ENCODE assay signal across 19 cellular contexts in the genomic region with DNA sequence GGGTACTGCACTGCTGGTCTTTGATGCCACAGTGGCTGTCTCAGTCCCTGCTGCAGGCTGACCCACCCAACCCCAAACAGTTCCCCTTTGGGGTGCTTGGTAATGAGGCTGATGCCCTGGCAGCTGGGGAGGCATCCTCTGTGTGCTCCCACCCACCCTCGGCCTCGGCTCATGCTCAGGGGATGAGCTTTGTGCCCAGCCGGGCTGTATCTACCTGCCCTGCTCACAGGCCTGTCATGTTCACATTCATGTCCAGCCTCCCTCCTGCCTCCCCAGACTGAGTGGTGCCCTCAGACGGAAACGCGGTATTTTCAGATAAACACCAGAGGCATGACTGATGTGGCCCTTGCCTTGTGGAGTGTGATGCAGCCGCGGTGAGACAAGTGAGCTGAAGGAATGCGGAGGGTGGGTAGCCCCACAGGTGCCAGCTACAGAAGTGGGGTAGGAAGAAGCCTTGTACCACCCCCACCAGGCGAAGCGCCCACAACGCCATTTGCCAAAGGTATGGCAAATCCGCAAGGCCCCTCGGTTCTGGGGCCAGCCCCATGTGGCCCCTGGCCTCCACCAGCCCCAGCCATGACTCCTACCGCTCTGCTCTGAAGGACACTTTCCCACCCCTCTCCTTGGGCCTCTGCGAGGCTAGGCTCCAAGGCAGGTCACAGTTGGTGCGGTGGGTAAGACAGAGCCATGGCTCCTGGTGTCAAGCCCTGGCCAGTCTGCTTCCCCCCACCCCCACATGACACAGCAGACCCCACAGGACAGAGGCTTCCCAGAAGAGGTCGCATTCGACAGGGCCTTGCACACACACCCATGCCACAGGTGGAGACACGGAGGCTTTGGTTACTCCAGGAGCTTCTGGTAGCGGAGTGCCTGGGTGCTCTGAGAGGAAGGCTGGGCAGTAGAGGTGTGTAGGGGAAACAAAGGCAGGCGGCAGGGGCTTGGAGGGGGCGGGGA. TPM values are rescaled to one million over a fixed set of nuclear protein-coding genes. Genes with fewer than 3 reads are reported as not detected.
A peak's percentile ranks its signal among the peaks of the same experiment; 100 is the strongest.
DNase-seq lines count a peak whose midpoint lies in the region; ATAC-seq, FAIRE-seq and TF ChIP-seq lines count a peak whose summit lies in the region.
"Had no signal": no experiment of that assay in that cellular context is flagged by ENCODE, and none has a peak within 500 bp of the region (broad histone marks: within the 10 kb centered on the region; RNA-seq: fewer than 3 reads in every experiment).

No MANE protein-coding gene starts in this region.

- H3K4me3 Mint-ChIP-seq in T-helper 17 cell = peak overlapping the region; percentile 52
- H3K4me3 Mint-ChIP-seq in CD8-positive, alpha-beta T cell = no peak overlapping the region
- H3K4me3 Mint-ChIP-seq: activated B cell treated with CpG ODN at 0.5 μM for 24 hours; activated CD8-positive, alpha-beta memory T cell treated with anti-CD3 and anti-CD28 coated beads, Interleukin-2, amount 10 ng/mL, durations not matched to agents 7 days and 5 days; activated naive CD8-positive, alpha-beta T cell treated with anti-CD3 and anti-CD28 coated beads, Interleukin-2, amount 10 ng/mL, durations not matched to agents 7 days and 5 days had no signal

- no peak overlapping the region for H3K27ac Mint-ChIP-seq in T-helper 17 cell
- no peak overlapping the region for H3K27ac Mint-ChIP-seq in CD8-positive, alpha-beta T cell
- H3K27ac Mint-ChIP-seq: activated B cell treated with CpG ODN at 0.5 μM for 24 hours; activated CD8-positive, alpha-beta memory T cell treated with anti-CD3 and anti-CD28 coated beads, Interleukin-2, amount 10 ng/mL, durations not matched to agents 7 days and 5 days; activated naive CD8-positive, alpha-beta T cell treated with anti-CD3 and anti-CD28 coated beads, Interleukin-2, amount 10 ng/mL, durations not matched to agents 7 days and 5 days had no signal

- peaks cover 8% of the 10 kb centered on the region for H3K4me1 Mint-ChIP-seq in T-helper 17 cell
- peaks cover 17% of the 10 kb centered on the region for H3K4me1 Mint-ChIP-seq in CD8-positive, alpha-beta T cell (ENCODE audit: low read depth)

- DNase-seq in T-helper 17 cell = no peak
- DNase-seq in HepG2 (ENCODE audit: low spot score) = peak; percentile 48
- DNase-seq in activated effector memory CD4-positive, alpha-beta T cell treated with Interleukin-2 at 50 U/mL for 16 hours = no peak
- DNase-seq in AG20443 (ENCODE audit: low spot score) = no peak
- no peak for DNase-seq in Right ventricle myocardium superior
- DNase-seq in CD8-positive, alpha-beta T cell = no peak
- DNase-seq: CD4-positive, CD25-positive, alpha-beta regulatory T cell; central memory CD4-positive, alpha-beta T cell; H7; RPMI8226; SK-N-SH; testis had no signal

- WGBS in HepG2 (ENCODE audit: low lambda C conversion rate) = 38% methylated on average over 10 of the region's 23 CpGs

- H3K4me3 ChIP-seq in BLaER1 treated with 17β-estradiol and CSF1 and Interleukin-3, amounts not matched to agents 10 nM and 100 nM = no peak overlapping the region
- H3K4me3 ChIP-seq in HepG2 (replicated peaks in 1 of 3; ENCODE audit: insufficient read depth in 1 of 3, low read depth in 2 of 3, low read length in 3 of 3) = no peak overlapping the region
- no peak overlapping the region for H3K4me3 ChIP-seq in CD8-positive, alpha-beta T cell (ENCODE audit: low read depth, low read length)
- H3K4me3 ChIP-seq: gastrocnemius medialis, prostate gland, testis had no signal

- H3K9me3 ChIP-seq in BLaER1 treated with 17β-estradiol and CSF1 and Interleukin-3, amounts not matched to agents 10 nM and 100 nM (replicated peaks in 1 of 11) = no peaks in the 10 kb centered on the region
- H3K9me3 ChIP-seq in T-helper 17 cell (ENCODE audit: control insufficient read depth, low read length, poor library complexity, severe bottlenecking) = no peaks in the 10 kb centered on the region
- H3K9me3 ChIP-seq in HepG2 (ENCODE audit: low read length) = no peaks in the 10 kb centered on the region
- no peaks in the 10 kb centered on the region for H3K9me3 ChIP-seq in CD8-positive, alpha-beta T cell (ENCODE audit: low read length)
- H3K9me3 ChIP-seq: gastrocnemius medialis, prostate gland, SK-N-SH, testis had no signal

- peaks cover 16 to 90% (median 77%) of the 10 kb centered on the region in 11 experiments; a peak in 21 of 22 replicates for H4K20me1 ChIP-seq in BLaER1 treated with 17β-estradiol and CSF1 and Interleukin-3, amounts not matched to agents 10 nM and 100 nM
- no peaks in the 10 kb centered on the region for H4K20me1 ChIP-seq in HepG2 (ENCODE audit: insufficient read depth, low read length)

- intact Hi-C loops in HepG2 (cut with micrococcal nuclease; ENCODE audit: unreplicated experiment) = loop anchor here (2.0 to 10.0 kb wide), 2 partner anchors 21 to 181 kb away; a partner anchor contains a TSS
- intact Hi-C loops in Right ventricle myocardium superior (cut with DNase I) = loop anchor here (10.0 kb wide), 1 partner anchor 151 kb away; a partner anchor contains a TSS
- intact Hi-C loops in CD8-positive, alpha-beta T cell (cut with DNase I, micrococcal nuclease) = loop anchor here (2.0 kb wide), 2 partner anchors 23 to 589 kb away; no protein-coding TSS in a partner anchor

- peaks cover 44 to 86% (median 59%) of the 10 kb centered on the region in 11 experiments for H3K27me3 ChIP-seq in BLaER1 treated with 17β-estradiol and CSF1 and Interleukin-3, amounts not matched to agents 10 nM and 100 nM
- H3K27me3 ChIP-seq in HepG2 (ENCODE audit: control insufficient read depth in 1 of 2, insufficient read depth in 2 of 2, low read length in 2 of 2) = no peaks in the 10 kb centered on the region
- no peaks in the 10 kb centered on the region for H3K27me3 ChIP-seq in CD8-positive, alpha-beta T cell (ENCODE audit: insufficient read depth, low read length)
- H3K27me3 ChIP-seq: gastrocnemius medialis, testis had no signal

- H3K79me2 ChIP-seq in HepG2 (ENCODE audit: insufficient read depth, low read length) = no peaks in the 10 kb centered on the region

- FAIRE-seq in HepG2 (lab: Jason Lieb, UNC) = no peak

- no peak for TF ChIP-seq EP300 in HepG2 (IDR thresholded peaks at IDR 0.05; ENCODE audit: low read depth in 2 of 2, low read length in 2 of 2)
- no peak for TF ChIP-seq EP300 in HepG2 (CRISPR knock-in tag; IDR thresholded peaks at IDR 0.05; ENCODE audit: borderline replicate concordance)

- no peaks in the 10 kb centered on the region for H3K27me3 Mint-ChIP-seq in T-helper 17 cell
- no peaks in the 10 kb centered on the region for H3K27me3 Mint-ChIP-seq in CD8-positive, alpha-beta T cell (ENCODE audit: low read depth)
- H3K27me3 Mint-ChIP-seq: activated B cell treated with CpG ODN at 0.5 μM for 24 hours; activated CD8-positive, alpha-beta memory T cell treated with anti-CD3 and anti-CD28 coated beads, Interleukin-2, amount 10 ng/mL, durations not matched to agents 7 days and 5 days; activated naive CD8-positive, alpha-beta T cell treated with anti-CD3 and anti-CD28 coated beads, Interleukin-2, amount 10 ng/mL, durations not matched to agents 7 days and 5 days; CD4-positive, CD25-positive, alpha-beta regulatory T cell had no signal

- H2AFZ ChIP-seq in HepG2 (ENCODE audit: low read length) = no peak overlapping the region

- ATAC-seq in T-helper 17 cell (no peak), HepG2 (peak; percentile 39), Right ventricle myocardium superior (ENCODE audit: poor library complexity) (no peak)
- ATAC-seq in CD8-positive, alpha-beta T cell = no peak

- H3K27ac ChIP-seq in 22Rv1 (0 out of 2 replicates have a peak overlapping the region, but pooled peaks have one; percentile 18), HepG2 (ENCODE audit: extremely low read length, insufficient read depth, low read length) (peak overlapping the region; percentile 63)
- H3K27ac ChIP-seq in BLaER1 treated with 17β-estradiol and CSF1 and Interleukin-3, amounts not matched to agents 10 nM and 100 nM = peak overlapping the region in 9 of 11 experiments; percentile 2 to 69 (median 58); a peak in 15 of 22 replicates
- no peak overlapping the region for H3K27ac ChIP-seq in CD8-positive, alpha-beta T cell (ENCODE audit: low read depth, low read length)
- H3K27ac ChIP-seq: prostate gland had no signal

- in situ Hi-C loops in HepG2 (cut with HindIII; ENCODE audit: extremely low pct_ligation_motif_present, low pct_unique_long_range_greater_than_20kb) = no loop called here

- peaks cover 74 to 94% (median 89%) of the 10 kb centered on the region in 10 experiments for H3K4me1 ChIP-seq in BLaER1 treated with 17β-estradiol and CSF1 and Interleukin-3, amounts not matched to agents 10 nM and 100 nM
- H3K4me1 ChIP-seq in HepG2 (ENCODE audit: insufficient read depth, low read length) = peaks cover 59% of the 10 kb centered on the region
- H3K4me1 ChIP-seq in CD8-positive, alpha-beta T cell (ENCODE audit: insufficient read depth, low read length) = peaks cover 45% of the 10 kb centered on the region
- H3K4me1 ChIP-seq: gastrocnemius medialis, prostate gland had no signal

- TF ChIP-seq CTCF in 22Rv1 (IDR thresholded peaks at IDR 0.05) = no peak
- no peak for TF ChIP-seq CTCF in HepG2 (CRISPR knock-in tag; IDR thresholded peaks at IDR 0.05)
- no peak for TF ChIP-seq CTCF in CD8-positive, alpha-beta T cell (IDR thresholded peaks at IDR 0.05)

- H3K9ac ChIP-seq in BLaER1 treated with 17β-estradiol and CSF1 and Interleukin-3, amounts not matched to agents 10 nM and 100 nM = peak overlapping the region in 8 of 11 experiments; percentile 27 to 58 (median 39); a peak in 13 of 22 replicates
- 0 out of 2 replicates have a peak overlapping the region, but pooled peaks have one; percentile 22 for H3K9ac ChIP-seq in HepG2 (ENCODE audit: insufficient read depth, low read depth, low read length)
- H3K9ac ChIP-seq: SK-N-SH had no signal

- TF ChIP-seq POLR2A in HepG2 (IDR thresholded peaks at IDR 0.05; ENCODE audit: insufficient read depth in 1 of 2, low read depth in 2 of 2, low read length in 2 of 2) = no peak

- CTCF ChIA-PET in HepG2 (lab: Yijun Ruan, JAX; ENCODE audit: low intra/inter-chr PET ratio, low total read pairs) = interaction anchor here (3.6 kb wide), 1 partner anchor 23 kb away, joined by 29 read pairs; no protein-coding TSS in a partner anchor
- CTCF ChIA-PET in CD8-positive, alpha-beta T cell (lab: Charles Lee) = interaction anchor here (0.7 to 8.4 kb wide), 16 partner anchors 10 to 1004 kb away, joined by 3 to 205 read pairs (median 4); a partner anchor contains a TSS

- H3K36me3 ChIP-seq in BLaER1 treated with 17β-estradiol and CSF1 and Interleukin-3, amounts not matched to agents 10 nM and 100 nM = peaks cover 20 to 33% (median 28%) of the 10 kb centered on the region in 11 experiments; a peak in 21 of 22 replicates
- H3K36me3 ChIP-seq in HepG2 (replicated peaks in 1 of 2; ENCODE audit: control insufficient read depth in 1 of 2, insufficient read depth in 2 of 2, low read length in 2 of 2) = peaks cover 3 to 12% of the 10 kb centered on the region in 2 experiments; a peak in 4 of 5 replicates
- H3K36me3 ChIP-seq in CD8-positive, alpha-beta T cell (ENCODE audit: insufficient read depth, low read length) = peaks cover 5% of the 10 kb centered on the region
- H3K36me3 ChIP-seq: prostate gland had no signal

- no peak for TF ChIP-seq RAD21 in HepG2 (CRISPR knock-in tag; IDR thresholded peaks at IDR 0.05)

- POLR2A ChIA-PET in HepG2 (lab: Yijun Ruan, JAX) = interaction anchor here (0.7 to 5.8 kb wide), 10 partner anchors 9 to 183 kb away, joined by 3 to 82 read pairs (median 6); a partner anchor contains a TSS
- POLR2A ChIA-PET in CD8-positive, alpha-beta T cell (lab: Charles Lee) = interaction anchor here (0.9 to 9.3 kb wide), 6 partner anchors 11 to 42 kb away, joined by 3 to 100 read pairs (median 4); a partner anchor contains a TSS

- no TSS peak for BruUV-seq in HepG2 (replicated peaks; lab: Mats Ljungman, UMichigan)

- no peaks in the 10 kb centered on the region for H3K36me3 Mint-ChIP-seq in T-helper 17 cell (ENCODE audit: low read depth)
- peaks cover 18% of the 10 kb centered on the region for H3K36me3 Mint-ChIP-seq in CD8-positive, alpha-beta T cell

- peak overlapping the region; percentile 48 to 93 (median 53) for H3K4me2 ChIP-seq in BLaER1 treated with 17β-estradiol and CSF1 and Interleukin-3, amounts not matched to agents 10 nM and 100 nM
- peak overlapping the region; percentile 23; the same call in 1 of the 2 replicates for H3K4me2 ChIP-seq in HepG2 (ENCODE audit: low read depth, low read length)
- H3K4me2 ChIP-seq: SK-N-SH had no signal

- H3K9me3 Mint-ChIP-seq in CD8-positive, alpha-beta T cell = no peaks in the 10 kb centered on the region
- H3K9me3 Mint-ChIP-seq: activated B cell treated with CpG ODN at 0.5 μM for 24 hours; activated naive CD8-positive, alpha-beta T cell treated with anti-CD3 and anti-CD28 coated beads, Interleukin-2, amount 10 ng/mL, durations not matched to agents 7 days and 5 days had no signal

RNA-seq across cellular contexts. Expression of a gene that starts 1.8 kb away (rescaled TPM):
- total RNA-seq in T-helper 17 cell (10 to 100 TPM in 1 of 2 donors, 1 to 10 TPM in 1; 8.8 to 11.5 TPM), HepG2 (2016; rRNA removed; fragmentation: Illumina TruSeq; extraction: Trizol) (0.77 and 1.4 TPM in 2 replicates), Right ventricle myocardium superior (11.1 TPM)
- not detected in 2 replicates for total RNA-seq in HepG2 (2016; cell fraction: cytosol; rRNA removed; fragmentation: Illumina TruSeq; extraction: Trizol; ENCODE audit: low read depth)
- 0.48 and 1.3 TPM in 2 replicates for total RNA-seq in HepG2 (2016; cell fraction: insoluble cytoplasmic fraction; rRNA removed; fragmentation: Illumina TruSeq; extraction: Trizol)
- 0.31 and 0.34 TPM in 2 replicates for total RNA-seq in HepG2 (2016; cell fraction: membrane; rRNA removed; fragmentation: Illumina TruSeq; extraction: Trizol)
- total RNA-seq in HepG2 (2016; cell fraction: nucleus; rRNA removed; fragmentation: Illumina TruSeq; extraction: Trizol) = 0.78 and 1.4 TPM in 2 replicates
- 2.0 and 2.6 TPM in 2 replicates for polyA plus RNA-seq in HepG2 (2011; rRNA removed)
- 2.7 and 3.2 TPM in 2 replicates for polyA plus RNA-seq in HepG2 (2011; cell fraction: cytosol; rRNA removed)
- 7.0 and 9.2 TPM in 2 replicates for polyA plus RNA-seq in HepG2 (2011; cell fraction: nucleus; rRNA removed)
- polyA plus RNA-seq in HepG2 (2012) = 1.5 and 2.1 TPM in 2 replicates
- polyA plus RNA-seq in HepG2 (2016; cell fraction: cytosol; fragmentation: Illumina TruSeq; extraction: Trizol; ENCODE audit: low read depth) = 0.29 and 0.48 TPM in 2 replicates
- 0.72 and 1.8 TPM in 2 replicates for polyA plus RNA-seq in HepG2 (2016; cell fraction: insoluble cytoplasmic fraction; fragmentation: Illumina TruSeq; extraction: Trizol; ENCODE audit: low read depth)
- polyA plus RNA-seq in HepG2 (2016; cell fraction: membrane; fragmentation: Illumina TruSeq; extraction: Trizol; ENCODE audit: low read depth) = 0.16 and 0.45 TPM in 2 replicates
- polyA plus RNA-seq in HepG2 (2016; cell fraction: nucleus; fragmentation: Illumina TruSeq; extraction: Trizol; ENCODE audit: insufficient read depth, low read depth) = 0.89 and 1.6 TPM in 2 replicates
- polyA minus RNA-seq in HepG2 (2011; rRNA and poly(A)+ RNA removed; ENCODE audit: low replicate concordance) = 3.3 TPM in 1 of 2 replicates, not detected in the other
- 0.53 and 1.5 TPM in 2 replicates for polyA minus RNA-seq in HepG2 (2011; cell fraction: cytosol; rRNA and poly(A)+ RNA removed)
- polyA minus RNA-seq in HepG2 (2011; cell fraction: nucleus; rRNA and poly(A)+ RNA removed) = 1.6 and 1.7 TPM in 2 replicates
- 1 to 10 TPM; 6.2 to 6.3 TPM for total RNA-seq in CD8-positive, alpha-beta T cell

RNA-seq across cellular contexts. Expression of a gene that starts 11.4 kb away (rescaled TPM):
- total RNA-seq in T-helper 17 cell (10 to 100 TPM; 42.8 to 48.5 TPM), HepG2 (2016; rRNA removed; fragmentation: Illumina TruSeq; extraction: Trizol) (51.1 and 51.7 TPM in 2 replicates), Right ventricle myocardium superior (70.4 TPM)
- 55.8 and 62.5 TPM in 2 replicates for total RNA-seq in HepG2 (2016; cell fraction: cytosol; rRNA removed; fragmentation: Illumina TruSeq; extraction: Trizol; ENCODE audit: low read depth)
- 47.6 and 50.9 TPM in 2 replicates for total RNA-seq in HepG2 (2016; cell fraction: insoluble cytoplasmic fraction; rRNA removed; fragmentation: Illumina TruSeq; extraction: Trizol)
- total RNA-seq in HepG2 (2016; cell fraction: membrane; rRNA removed; fragmentation: Illumina TruSeq; extraction: Trizol) = 52.1 and 59.2 TPM in 2 replicates
- total RNA-seq in HepG2 (2016; cell fraction: nucleus; rRNA removed; fragmentation: Illumina TruSeq; extraction: Trizol) = 27.3 and 30.2 TPM in 2 replicates
- 49.1 and 49.2 TPM in 2 replicates for polyA plus RNA-seq in HepG2 (2011; rRNA removed)
- 61.9 and 80.7 TPM in 2 replicates for polyA plus RNA-seq in HepG2 (2011; cell fraction: cytosol; rRNA removed)
- polyA plus RNA-seq in HepG2 (2011; cell fraction: nucleus; rRNA removed) = 84.9 and 98.2 TPM in 2 replicates
- polyA plus RNA-seq in HepG2 (2012) = 45.4 and 52.3 TPM in 2 replicates
- polyA plus RNA-seq in HepG2 (2016; cell fraction: cytosol; fragmentation: Illumina TruSeq; extraction: Trizol; ENCODE audit: low read depth) = 168 and 195 TPM in 2 replicates
- 99.2 and 109 TPM in 2 replicates for polyA plus RNA-seq in HepG2 (2016; cell fraction: insoluble cytoplasmic fraction; fragmentation: Illumina TruSeq; extraction: Trizol; ENCODE audit: low read depth)
- polyA plus RNA-seq in HepG2 (2016; cell fraction: membrane; fragmentation: Illumina TruSeq; extraction: Trizol; ENCODE audit: low read depth) = 92.8 and 108 TPM in 2 replicates
- 92.2 and 97.8 TPM in 2 replicates for polyA plus RNA-seq in HepG2 (2016; cell fraction: nucleus; fragmentation: Illumina TruSeq; extraction: Trizol; ENCODE audit: insufficient read depth, low read depth)
- polyA minus RNA-seq in HepG2 (2011; rRNA and poly(A)+ RNA removed; ENCODE audit: low replicate concordance) = 30.3 and 98.8 TPM in 2 replicates
- 14.6 and 17.3 TPM in 2 replicates for polyA minus RNA-seq in HepG2 (2011; cell fraction: cytosol; rRNA and poly(A)+ RNA removed)
- polyA minus RNA-seq in HepG2 (2011; cell fraction: nucleus; rRNA and poly(A)+ RNA removed) = 23.7 and 25.0 TPM in 2 replicates
- total RNA-seq in CD8-positive, alpha-beta T cell = 10 to 100 TPM; 34.4 to 35.3 TPM

RNA-seq across cellular contexts. Expression of a gene that starts 20.2 kb away (rescaled TPM):
- total RNA-seq in T-helper 17 cell (100 to 1,000 TPM; 374 to 404 TPM), HepG2 (2016; rRNA removed; fragmentation: Illumina TruSeq; extraction: Trizol) (0.64 TPM in 1 of 2 replicates, not detected in the other), Right ventricle myocardium superior (10.3 TPM)
- not detected in 2 replicates for total RNA-seq in HepG2 (2016; cell fraction: cytosol; rRNA removed; fragmentation: Illumina TruSeq; extraction: Trizol; ENCODE audit: low read depth)
- total RNA-seq in HepG2 (2016; cell fraction: insoluble cytoplasmic fraction; rRNA removed; fragmentation: Illumina TruSeq; extraction: Trizol) = 0.22 TPM in 1 of 2 replicates, not detected in the other
- total RNA-seq in HepG2 (2016; cell fraction: membrane; rRNA removed; fragmentation: Illumina TruSeq; extraction: Trizol) = 0.28 TPM in 1 of 2 replicates, not detected in the other
- total RNA-seq in HepG2 (2016; cell fraction: nucleus; rRNA removed; fragmentation: Illumina TruSeq; extraction: Trizol) = 0.41 TPM in 1 of 2 replicates, not detected in the other
- polyA plus RNA-seq in HepG2 (2011; rRNA removed) = 0.57 and 1.1 TPM in 2 replicates
- polyA plus RNA-seq in HepG2 (2011; cell fraction: cytosol; rRNA removed) = 0.10 and 0.19 TPM in 2 replicates
- 7.0 and 9.1 TPM in 2 replicates for polyA plus RNA-seq in HepG2 (2011; cell fraction: nucleus; rRNA removed)
- polyA plus RNA-seq in HepG2 (2012) = 0.35 and 0.59 TPM in 2 replicates
- not detected in 2 replicates for polyA plus RNA-seq in HepG2 (2016; cell fraction: cytosol; fragmentation: Illumina TruSeq; extraction: Trizol; ENCODE audit: low read depth)
- not detected in 2 replicates for polyA plus RNA-seq in HepG2 (2016; cell fraction: insoluble cytoplasmic fraction; fragmentation: Illumina TruSeq; extraction: Trizol; ENCODE audit: low read depth)
- polyA plus RNA-seq in HepG2 (2016; cell fraction: membrane; fragmentation: Illumina TruSeq; extraction: Trizol; ENCODE audit: low read depth) = not detected in 2 replicates
- polyA plus RNA-seq in HepG2 (2016; cell fraction: nucleus; fragmentation: Illumina TruSeq; extraction: Trizol; ENCODE audit: insufficient read depth, low read depth) = 0.64 and 1.9 TPM in 2 replicates
- 1.6 and 1.8 TPM in 2 replicates for polyA minus RNA-seq in HepG2 (2011; rRNA and poly(A)+ RNA removed; ENCODE audit: low replicate concordance)
- 1.1 TPM in 1 of 2 replicates, not detected in the other for polyA minus RNA-seq in HepG2 (2011; cell fraction: cytosol; rRNA and poly(A)+ RNA removed)
- 1.2 and 2.8 TPM in 2 replicates for polyA minus RNA-seq in HepG2 (2011; cell fraction: nucleus; rRNA and poly(A)+ RNA removed)
- 100 to 1,000 TPM; 432 to 440 TPM for total RNA-seq in CD8-positive, alpha-beta T cell

RNA-seq across cellular contexts. Expression of a gene that starts 25.4 kb away (rescaled TPM):
- total RNA-seq in T-helper 17 cell (10 to 100 TPM; 65.7 to 65.8 TPM), HepG2 (2016; rRNA removed; fragmentation: Illumina TruSeq; extraction: Trizol) (17.8 and 24.0 TPM in 2 replicates), Right ventricle myocardium superior (24.7 TPM)
- 3.1 and 3.2 TPM in 2 replicates for total RNA-seq in HepG2 (2016; cell fraction: cytosol; rRNA removed; fragmentation: Illumina TruSeq; extraction: Trizol; ENCODE audit: low read depth)
- 18.3 and 20.3 TPM in 2 replicates for total RNA-seq in HepG2 (2016; cell fraction: insoluble cytoplasmic fraction; rRNA removed; fragmentation: Illumina TruSeq; extraction: Trizol)
- total RNA-seq in HepG2 (2016; cell fraction: membrane; rRNA removed; fragmentation: Illumina TruSeq; extraction: Trizol) = 11.9 and 12.8 TPM in 2 replicates
- 17.9 and 21.9 TPM in 2 replicates for total RNA-seq in HepG2 (2016; cell fraction: nucleus; rRNA removed; fragmentation: Illumina TruSeq; extraction: Trizol)
- 5.8 TPM in 2 replicates for polyA plus RNA-seq in HepG2 (2011; rRNA removed)
- 4.6 and 5.7 TPM in 2 replicates for polyA plus RNA-seq in HepG2 (2011; cell fraction: cytosol; rRNA removed)
- 27.7 and 34.4 TPM in 2 replicates for polyA plus RNA-seq in HepG2 (2011; cell fraction: nucleus; rRNA removed)
- polyA plus RNA-seq in HepG2 (2012) = 18.3 and 21.2 TPM in 2 replicates
- 2.2 and 2.6 TPM in 2 replicates for polyA plus RNA-seq in HepG2 (2016; cell fraction: cytosol; fragmentation: Illumina TruSeq; extraction: Trizol; ENCODE audit: low read depth)
- polyA plus RNA-seq in HepG2 (2016; cell fraction: insoluble cytoplasmic fraction; fragmentation: Illumina TruSeq; extraction: Trizol; ENCODE audit: low read depth) = 32.5 and 46.4 TPM in 2 replicates
- polyA plus RNA-seq in HepG2 (2016; cell fraction: membrane; fragmentation: Illumina TruSeq; extraction: Trizol; ENCODE audit: low read depth) = 7.0 and 9.4 TPM in 2 replicates
- polyA plus RNA-seq in HepG2 (2016; cell fraction: nucleus; fragmentation: Illumina TruSeq; extraction: Trizol; ENCODE audit: insufficient read depth, low read depth) = 60.1 and 68.4 TPM in 2 replicates
- 16.9 and 25.4 TPM in 2 replicates for polyA minus RNA-seq in HepG2 (2011; rRNA and poly(A)+ RNA removed; ENCODE audit: low replicate concordance)
- polyA minus RNA-seq in HepG2 (2011; cell fraction: cytosol; rRNA and poly(A)+ RNA removed) = 17.9 and 19.6 TPM in 2 replicates
- 10.3 and 14.4 TPM in 2 replicates for polyA minus RNA-seq in HepG2 (2011; cell fraction: nucleus; rRNA and poly(A)+ RNA removed)
- 10 to 100 TPM; 49.1 to 56.3 TPM for total RNA-seq in CD8-positive, alpha-beta T cell

RNA-seq across cellular contexts. Expression of a gene that starts 26.3 kb away (rescaled TPM):
- total RNA-seq in T-helper 17 cell (1 to 10 TPM; 2.4 to 3.0 TPM), HepG2 (2016; rRNA removed; fragmentation: Illumina TruSeq; extraction: Trizol) (1.7 and 2.2 TPM in 2 replicates), Right ventricle myocardium superior (7.1 TPM)
- total RNA-seq in HepG2 (2016; cell fraction: cytosol; rRNA removed; fragmentation: Illumina TruSeq; extraction: Trizol; ENCODE audit: low read depth) = 0.40 and 0.53 TPM in 2 replicates
- total RNA-seq in HepG2 (2016; cell fraction: insoluble cytoplasmic fraction; rRNA removed; fragmentation: Illumina TruSeq; extraction: Trizol) = 2.0 and 3.2 TPM in 2 replicates
- total RNA-seq in HepG2 (2016; cell fraction: membrane; rRNA removed; fragmentation: Illumina TruSeq; extraction: Trizol) = 1.1 and 1.3 TPM in 2 replicates
- 2.5 and 3.6 TPM in 2 replicates for total RNA-seq in HepG2 (2016; cell fraction: nucleus; rRNA removed; fragmentation: Illumina TruSeq; extraction: Trizol)
- 6.2 and 6.7 TPM in 2 replicates for polyA plus RNA-seq in HepG2 (2011; rRNA removed)
- polyA plus RNA-seq in HepG2 (2011; cell fraction: cytosol; rRNA removed) = 7.0 and 11.0 TPM in 2 replicates
- 4.7 and 4.8 TPM in 2 replicates for polyA plus RNA-seq in HepG2 (2011; cell fraction: nucleus; rRNA removed)
- polyA plus RNA-seq in HepG2 (2012) = 5.0 and 5.4 TPM in 2 replicates
- polyA plus RNA-seq in HepG2 (2016; cell fraction: cytosol; fragmentation: Illumina TruSeq; extraction: Trizol; ENCODE audit: low read depth) = 0.63 and 0.91 TPM in 2 replicates
- 1.3 and 2.0 TPM in 2 replicates for polyA plus RNA-seq in HepG2 (2016; cell fraction: insoluble cytoplasmic fraction; fragmentation: Illumina TruSeq; extraction: Trizol; ENCODE audit: low read depth)
- polyA plus RNA-seq in HepG2 (2016; cell fraction: membrane; fragmentation: Illumina TruSeq; extraction: Trizol; ENCODE audit: low read depth) = 0.69 and 1.2 TPM in 2 replicates
- 3.0 and 3.8 TPM in 2 replicates for polyA plus RNA-seq in HepG2 (2016; cell fraction: nucleus; fragmentation: Illumina TruSeq; extraction: Trizol; ENCODE audit: insufficient read depth, low read depth)
- 9.2 and 13.1 TPM in 2 replicates for polyA minus RNA-seq in HepG2 (2011; rRNA and poly(A)+ RNA removed; ENCODE audit: low replicate concordance)
- 3.5 and 3.7 TPM in 2 replicates for polyA minus RNA-seq in HepG2 (2011; cell fraction: cytosol; rRNA and poly(A)+ RNA removed)
- 1.4 and 3.5 TPM in 2 replicates for polyA minus RNA-seq in HepG2 (2011; cell fraction: nucleus; rRNA and poly(A)+ RNA removed)
- total RNA-seq in CD8-positive, alpha-beta T cell = 1 to 10 TPM; 1.6 to 3.2 TPM

Comparison
In these comparisons a context has a peak if more than half of its experiments do, and no peak if none do; other contexts are left out.
1. RNA of a gene that starts 20.2 kb away (total RNA-seq): 432 to 440 TPM in CD8-positive, alpha-beta T cell and 374 to 404 TPM in T-helper 17 cell; 10.3 TPM in Right ventricle myocardium superior (single experiment) and 0.22 to 0.64 TPM in HepG2; every median in the first group is over 10 times any median in the second.